In the genomic region with DNA sequence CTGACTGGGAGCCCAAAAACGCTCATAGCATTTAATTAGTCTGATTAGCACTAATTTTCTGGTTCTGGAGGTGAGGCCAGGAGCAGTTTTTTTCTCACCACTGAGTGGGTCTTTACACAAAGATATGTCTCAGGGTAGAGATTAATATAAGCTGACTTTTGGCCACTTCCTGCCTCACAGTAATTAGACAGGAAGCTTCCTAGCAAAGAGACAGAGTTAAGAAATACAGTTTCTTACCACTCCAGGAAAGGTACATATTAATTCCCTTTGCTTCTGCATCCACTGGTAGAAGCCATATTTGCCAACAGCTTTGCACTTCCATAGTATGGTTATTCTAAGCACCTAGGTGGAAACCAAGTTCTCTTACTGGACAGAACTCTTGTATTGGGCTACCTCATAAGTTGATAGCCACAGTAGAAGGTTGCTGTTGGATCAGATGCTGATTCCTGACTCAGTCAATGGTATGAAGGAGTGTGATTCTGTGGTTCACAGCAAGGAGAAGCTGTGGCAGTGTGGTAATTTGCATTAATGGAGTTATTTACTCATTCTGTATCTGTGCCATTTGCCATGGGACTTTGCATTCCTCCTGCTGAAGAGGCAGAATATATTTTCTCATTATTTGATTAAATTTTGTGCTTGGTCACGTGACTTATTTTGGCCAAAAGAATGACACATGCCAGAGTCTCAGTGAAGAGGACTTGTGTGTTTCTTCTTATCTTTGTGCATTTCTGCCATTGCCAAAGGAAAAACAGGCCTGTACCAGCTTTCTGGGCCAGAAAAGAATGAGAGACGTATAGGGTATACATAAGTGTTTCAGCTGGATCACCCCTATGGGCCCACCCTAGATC, we compare ENCODE assay signal across 1 cellular context.
TF ChIP-seq lines count a peak whose summit lies in the region.

No MANE protein-coding gene starts in this region.

TF ChIP-seq in endothelial cell of umbilical vein, 7 proteins besides CTCF, POLR2A, EP300 and RAD21 (continued from another document):
- TF ChIP-seq GATA2 (IDR thresholded peaks at IDR 0.05; ENCODE audit: insufficient read depth, insufficient read length, low read depth, low read length): no peak
- no peak for TF ChIP-seq JUN (IDR thresholded peaks at IDR 0.05; ENCODE audit: borderline replicate concordance, insufficient read depth, insufficient read length, low read depth)
